ENCODE assay signal across 22 cellular contexts in genomic region chr10:107391901-107392300, GRCh38.
A peak's percentile ranks its signal among the peaks of the same experiment; 100 is the strongest.
DNase-seq lines count a peak whose midpoint lies in the region; ATAC-seq, FAIRE-seq and TF ChIP-seq lines count a peak whose summit lies in the region.
"Had no signal": no experiment of that assay in that cellular context is flagged by ENCODE, and none has a peak within 500 bp of the region (broad histone marks: within the 10 kb centered on the region; RNA-seq: fewer than 3 reads in every experiment).

No MANE protein-coding gene starts in this region.

- no peaks in the 10 kb centered on the region for H3K36me3 ChIP-seq in GM12878 (ENCODE audit: control insufficient read depth in 2 of 2, insufficient read depth in 2 of 2, low read length in 1 of 2)
- H3K36me3 ChIP-seq: BLaER1 treated with 17β-estradiol and CSF1 and Interleukin-3, amounts not matched to agents 10 nM and 100 nM had no signal

- no peaks in the 10 kb centered on the region for H3K79me2 ChIP-seq in GM12878 (ENCODE audit: control insufficient read depth, insufficient read depth, low read length)

- no peak for TF ChIP-seq CTCF in GM12878 (IDR thresholded peaks at IDR 0.05 in 2 of 3, conservative IDR thresholded peaks at IDR 0.05 in 1 of 3; ENCODE audit: control insufficient read depth in 2 of 3, extremely low read depth in 1 of 3, insufficient read depth in 1 of 3, low read depth in 3 of 3, low read length in 3 of 3)

- H3K4me2 ChIP-seq in GM12878 (ENCODE audit: control insufficient read depth, insufficient read depth), result no peak overlapping the region
- H3K4me2 ChIP-seq: A549; BLaER1 treated with 17β-estradiol and CSF1 and Interleukin-3, amounts not matched to agents 10 nM and 100 nM had no signal

- in situ Hi-C loops in GM12878 (cut with MboI), result no loop called here

- DNase-seq in GM12878 (ENCODE audit: low read depth, low spot score) (peak; percentile 3), NCI-H345 (lab: John Stamatoyannopoulos, UW) (no peak), NCI-H1092 treated with DMSO at 0.1 percent for 48 hours (lab: John Stamatoyannopoulos, UW) (no peak), NCI-H1694 (lab: John Stamatoyannopoulos, UW) (no peak)
- DNase-seq: AML-193; Caco-2; Calu3; CD4-positive, alpha-beta T cell; CD8-positive, alpha-beta T cell; DMS79 treated with DMSO at 0.1 percent for 48 hours; GF-D8 had no signal

- POLR2A ChIA-PET in GM12878 (lab: Charles Lee), result no interaction called here

- intact Hi-C loops in GM12878 (cut with micrococcal nuclease; ENCODE audit: unreplicated experiment), result no loop called here

- no peak overlapping the region for H3K9ac ChIP-seq in GM12878 (ENCODE audit: control insufficient read depth, insufficient read depth, low read length)
- H3K9ac ChIP-seq: BLaER1 treated with 17β-estradiol and CSF1 and Interleukin-3, amounts not matched to agents 10 nM and 100 nM had no signal

- no peaks in the 10 kb centered on the region for H4K20me1 ChIP-seq in GM12878 (ENCODE audit: control insufficient read depth, insufficient read depth)
- H4K20me1 ChIP-seq: BLaER1 treated with 17β-estradiol and CSF1 and Interleukin-3, amounts not matched to agents 10 nM and 100 nM had no signal

- SMC1A ChIA-PET in GM12878 (lab: Charles Lee; ENCODE audit: uncharacterized antibody, unreplicated experiment), result interaction anchor here (1.1 kb wide), 1 partner anchor 11 kb away, joined by 3 read pairs; no protein-coding TSS in a partner anchor

- TF ChIP-seq POLR2A in GM12878 (IDR thresholded peaks at IDR 0.05; ENCODE audit: low read depth, low read length), result no peak

- ATAC-seq in GM18867 (IDR thresholded peaks at IDR 0.05; ENCODE audit: unreplicated experiment) (peak; percentile 58), GM19351 (IDR thresholded peaks at IDR 0.05; ENCODE audit: unreplicated experiment) (peak; percentile 76), HG02588 (IDR thresholded peaks at IDR 0.05; ENCODE audit: unreplicated experiment) (peak; percentile 62), GM12878 (peak; percentile 79)
- ATAC-seq: A549; CD8-positive, alpha-beta T cell had no signal

- no peak for TF ChIP-seq RAD21 in GM12878 (IDR thresholded peaks at IDR 0.05; ENCODE audit: insufficient read depth, low read depth, low read length)

- H3K4me1 ChIP-seq in GM12878 (ENCODE audit: control insufficient read depth, insufficient read depth, low read length), result no peaks in the 10 kb centered on the region
- H3K4me1 ChIP-seq: A549; BLaER1 treated with 17β-estradiol and CSF1 and Interleukin-3, amounts not matched to agents 10 nM and 100 nM; Caco-2 had no signal

- H3K27ac ChIP-seq in GM12878 (ENCODE audit: control insufficient read depth, insufficient read depth), result no peak overlapping the region
- H3K27ac ChIP-seq: 22Rv1; A549; BLaER1 treated with 17β-estradiol and CSF1 and Interleukin-3, amounts not matched to agents 10 nM and 100 nM; C4-2B had no signal

- WGBS in GM12878 (ENCODE audit: insufficient coverage, insufficient replicate concordance, low lambda C conversion rate, missing lambda C conversion rate), result 31% methylated on average over 4 of the region's 4 CpGs

- H3K27me3 ChIP-seq in GM12878 (replicated peaks in 1 of 2; ENCODE audit: control insufficient read depth in 2 of 2, insufficient read depth in 2 of 2, low read length in 1 of 2), result no peaks in the 10 kb centered on the region
- H3K27me3 ChIP-seq: BLaER1 treated with 17β-estradiol and CSF1 and Interleukin-3, amounts not matched to agents 10 nM and 100 nM had no signal

- no TSS peak for BruUV-seq in GM12878 (replicated peaks; lab: Mats Ljungman, UMichigan)

- H3K4me3 ChIP-seq in GM12878, result no peak overlapping the region
- H3K4me3 ChIP-seq: A549; BLaER1 treated with 17β-estradiol and CSF1 and Interleukin-3, amounts not matched to agents 10 nM and 100 nM had no signal

- CTCF ChIA-PET in GM12878 (lab: Yijun Ruan, JAX), result no interaction called here

- RAD21 ChIA-PET in GM12878 (lab: Charles Lee; ENCODE audit: unreplicated experiment), result no interaction called here

- no peaks in the 10 kb centered on the region for H3K9me3 ChIP-seq in GM12878 (replicated peaks; ENCODE audit: control insufficient read depth, insufficient read depth, low read length)
- H3K9me3 ChIP-seq: A549; BLaER1 treated with 17β-estradiol and CSF1 and Interleukin-3, amounts not matched to agents 10 nM and 100 nM; Caco-2 had no signal

- no peak; a peak in 1 of 4 replicates for TF ChIP-seq EP300 in GM12878 (IDR thresholded peaks at IDR 0.05; ENCODE audit: borderline replicate concordance in 1 of 2, control insufficient read depth in 1 of 2, low read depth in 2 of 2, low read length in 2 of 2)

- no peak for FAIRE-seq in GM12878 (lab: Jason Lieb, UNC)
- FAIRE-seq: A549, D721Med, G401.6, GM12892, GM18507 had no signal

- H2AFZ ChIP-seq in GM12878 (ENCODE audit: control insufficient read depth, low read depth, low read length), result no peak overlapping the region

TF ChIP-seq in GM12878, 131 proteins besides CTCF, POLR2A, EP300 and RAD21 (continues in another document):
- TF ChIP-seq MEF2B (IDR thresholded peaks at IDR 0.05; ENCODE audit: partially characterized antibody, poor library complexity, severe bottlenecking), result peak; percentile 41
- no peak for TF ChIP-seq BCLAF1 (IDR thresholded peaks at IDR 0.05)
- TF ChIP-seq CEBPZ (IDR thresholded peaks at IDR 0.05; ENCODE audit: low read depth, low read length), result no peak
- no peak for TF ChIP-seq E2F8 (IDR thresholded peaks at IDR 0.05; ENCODE audit: low read depth, partially characterized antibody)
- peak; percentile 81 for TF ChIP-seq MTA2 (IDR thresholded peaks at IDR 0.05; ENCODE audit: low read depth)
- TF ChIP-seq NBN (IDR thresholded peaks at IDR 0.05), result no peak
- peak; percentile 6; the same call in 1 of the 2 replicates for TF ChIP-seq SPI1 (IDR thresholded peaks at IDR 0.05; ENCODE audit: borderline replicate concordance, insufficient read depth, low read depth, low read length)
- peak; percentile 79 for TF ChIP-seq NR2F1 (conservative IDR thresholded peaks at IDR 0.05)
- no peak for TF ChIP-seq MYB (IDR thresholded peaks at IDR 0.05; ENCODE audit: borderline replicate concordance, low read depth, low read length)
